25 cellular contexts compared by ENCODE assay signal in the genomic region with DNA sequence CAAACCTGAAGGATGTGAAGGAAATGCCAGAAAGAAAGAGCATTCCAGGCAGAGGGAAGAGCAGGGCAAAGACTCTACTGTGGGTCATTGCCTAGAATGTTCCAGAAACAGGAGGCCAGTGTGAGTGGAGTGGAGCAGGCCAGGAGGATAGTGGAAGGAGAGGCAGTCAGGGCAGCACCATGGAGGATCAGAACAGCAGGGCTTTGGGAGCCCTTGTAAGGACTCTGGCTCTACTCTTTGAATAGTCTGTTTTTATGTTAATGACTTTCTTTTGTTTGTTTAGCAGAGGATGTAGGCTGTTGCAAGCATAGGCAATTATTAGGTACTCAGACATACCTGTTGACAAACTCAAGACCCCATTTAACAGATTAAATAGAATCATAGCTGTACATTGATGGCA.
"Had no signal": no experiment of that assay in that cellular context is flagged by ENCODE, and none has a peak within 500 bp of the region (broad histone marks: within the 10 kb centered on the region; RNA-seq: fewer than 3 reads in every experiment).

No MANE protein-coding gene starts in this region.

- H3K27me3 ChIP-seq: adrenal gland, ascending aorta, brain microvascular endothelial cell, left lung, upper lobe of left lung had no signal

- H3K4me1 Mint-ChIP-seq: naive thymus-derived CD4-positive, alpha-beta T cell had no signal

- H3K27me3 Mint-ChIP-seq: activated naive CD8-positive, alpha-beta T cell had no signal

- H3K36me3 ChIP-seq: adrenal gland, ascending aorta, brain microvascular endothelial cell, left lung, thoracic aorta, upper lobe of left lung had no signal

- FAIRE-seq: small intestine had no signal

- H3K27ac Mint-ChIP-seq: activated naive CD8-positive, alpha-beta T cell; activated T-cell treated with anti-CD3 and anti-CD28 coated beads, Interleukin-2, amount 50 U/mL, for 24 hours; activated T-helper 17 cell treated with anti-CD3 and anti-CD28 coated beads, Interleukin-2, amount 50 U/mL, for 72 hours; naive thymus-derived CD4-positive, alpha-beta T cell had no signal

- ATAC-seq: activated T-helper 17 cell treated with anti-CD3 and anti-CD28 coated beads, Interleukin-2, amount 50 U/mL, for 72 hours; left lung; naive thymus-derived CD4-positive, alpha-beta T cell; sciatic nerve had no signal

- H3K4me3 Mint-ChIP-seq: activated naive CD8-positive, alpha-beta T cell; activated T-cell treated with anti-CD3 and anti-CD28 coated beads, Interleukin-2, amount 50 U/mL, for 24 hours; activated T-helper 17 cell treated with anti-CD3 and anti-CD28 coated beads, Interleukin-2, amount 50 U/mL, for 72 hours; naive thymus-derived CD4-positive, alpha-beta T cell; neural crest cell had no signal

- H3K9me3 Mint-ChIP-seq: activated T-helper 17 cell treated with anti-CD3 and anti-CD28 coated beads, Interleukin-2, amount 50 U/mL, for 72 hours; neural crest cell had no signal

- H3K36me3 Mint-ChIP-seq: activated naive CD8-positive, alpha-beta T cell; naive thymus-derived CD4-positive, alpha-beta T cell had no signal

- DNase-seq: activated CD4-positive, alpha-beta T cell treated with anti-CD3 and anti-CD28 coated beads, Interleukin-2, amount 50 U/mL, for 4 hours; activated CD8-positive, alpha-beta memory T cell treated with anti-CD3 and anti-CD28 coated beads for 24 hours; activated CD8-positive, alpha-beta memory T cell treated with anti-CD3 and anti-CD28 coated beads, Interleukin-2, amount 50 U/mL, for 4 hours; activated naive CD4-positive, alpha-beta T cell; activated T-cell treated with anti-CD3 and anti-CD28 coated beads, Interleukin-2, amount 50 U/mL, for 24 hours; adrenal gland; brain microvascular endothelial cell; central memory CD4-positive, alpha-beta T cell; dermis blood vessel endothelial cell; effector CD8-positive, alpha-beta T cell; erythroblast; foreskin fibroblast; left lung; naive thymus-derived CD4-positive, alpha-beta T cell; small intestine; stimulated activated CD4-positive, alpha-beta T cell treated with anti-CD3 and anti-CD28 coated beads, Interleukin-2, amount 100 ng/mL, for 24 hours; stimulated activated naive CD4-positive, alpha-beta T cell; T-helper 9 cell; upper lobe of left lung had no signal

- H3K4me3 ChIP-seq: adrenal gland, ascending aorta, left lung, thoracic aorta, upper lobe of left lung had no signal
